In genomic region chr18:28068208-28068607, GRCh38 we compare ENCODE assay signal across 19 cellular contexts.
DNase-seq lines count a peak whose midpoint lies in the region; ATAC-seq, FAIRE-seq and TF ChIP-seq lines count a peak whose summit lies in the region.
"Had no signal": no experiment of that assay in that cellular context is flagged by ENCODE, and none has a peak within 500 bp of the region (broad histone marks: within the 10 kb centered on the region; RNA-seq: fewer than 3 reads in every experiment).

No MANE protein-coding gene starts in this region.

- H3K36me3 Mint-ChIP-seq in neural crest cell (ENCODE audit: low read depth) = peaks cover 7% of the 10 kb centered on the region
- no peaks in the 10 kb centered on the region for H3K36me3 Mint-ChIP-seq in naive thymus-derived CD4-positive, alpha-beta T cell
- no peaks in the 10 kb centered on the region for H3K36me3 Mint-ChIP-seq in activated T-helper 17 cell treated with anti-CD3 and anti-CD28 coated beads, Interleukin-2, amount 50 U/mL, for 72 hours (ENCODE audit: low read depth)
- H3K36me3 Mint-ChIP-seq: CD4-positive, CD25-positive, alpha-beta regulatory T cell had no signal

- CTCF ChIA-PET in naive thymus-derived CD4-positive, alpha-beta T cell (lab: Charles Lee) = no interaction called here

- no peak for DNase-seq in D721Med (ENCODE audit: insufficient read length, low spot score)
- DNase-seq in left lobe of liver (ENCODE audit: low spot score) = no peak
- no peak for DNase-seq in neural crest cell (ENCODE audit: low read depth, low spot score)
- DNase-seq in naive thymus-derived CD4-positive, alpha-beta T cell = no peak
- no peak for DNase-seq in sigmoid colon
- DNase-seq: CD4-positive, CD25-positive, alpha-beta regulatory T cell; NCI-H1048; NCI-H1417; NCI-H1694; NCI-H2029 treated with DMSO at 0.1 percent for 48 hours; NCI-H226; NCI-H510A; NCI-H69; RPMI8226; SHP77 had no signal

- H3K4me1 ChIP-seq in HUES48 (ENCODE audit: control insufficient read depth, insufficient read depth, low read length) = peaks cover 39% of the 10 kb centered on the region
- no peaks in the 10 kb centered on the region for H3K4me1 ChIP-seq in naive thymus-derived CD4-positive, alpha-beta T cell (ENCODE audit: control insufficient read depth in 2 of 2, insufficient read depth in 2 of 2, low read length in 2 of 2)
- no peaks in the 10 kb centered on the region for H3K4me1 ChIP-seq in sigmoid colon

- WGBS in sigmoid colon, 2 donors = 84 to 91% methylated on average over 2 of the region's 2 CpGs

- no peak for TF ChIP-seq CTCF in D721Med (IDR thresholded peaks at IDR 0.05; ENCODE audit: insufficient read depth, missing control alignments)
- no peak for TF ChIP-seq CTCF in neural crest cell (conservative IDR thresholded peaks at IDR 0.05)
- TF ChIP-seq CTCF in sigmoid colon (IDR thresholded peaks at IDR 0.05) = no peak

- TF ChIP-seq EP300 in sigmoid colon (IDR thresholded peaks at IDR 0.05) = no peak

- no peak overlapping the region for H3K27ac Mint-ChIP-seq in neural crest cell (ENCODE audit: unreplicated experiment)
- no peak overlapping the region for H3K27ac Mint-ChIP-seq in naive thymus-derived CD4-positive, alpha-beta T cell
- no peak overlapping the region for H3K27ac Mint-ChIP-seq in activated T-helper 17 cell treated with anti-CD3 and anti-CD28 coated beads, Interleukin-2, amount 50 U/mL, for 72 hours
- H3K27ac Mint-ChIP-seq: CD4-positive, CD25-positive, alpha-beta regulatory T cell had no signal

- H3K27ac ChIP-seq in HUES48 (ENCODE audit: low read depth, low read length) = peak overlapping the region; percentile 15
- no peak overlapping the region for H3K27ac ChIP-seq in naive thymus-derived CD4-positive, alpha-beta T cell (ENCODE audit: low read depth, low read length)
- H3K27ac ChIP-seq in sigmoid colon = no peak overlapping the region
- H3K27ac ChIP-seq: BLaER1 had no signal

- H3K27me3 ChIP-seq in HUES48 (ENCODE audit: control insufficient read depth, insufficient read depth, low read length) = no peaks in the 10 kb centered on the region
- H3K27me3 ChIP-seq in naive thymus-derived CD4-positive, alpha-beta T cell (ENCODE audit: control insufficient read depth in 2 of 2, insufficient read depth in 2 of 2, low read length in 2 of 2) = no peaks in the 10 kb centered on the region
- H3K27me3 ChIP-seq in sigmoid colon = no peaks in the 10 kb centered on the region
- H3K27me3 ChIP-seq: BLaER1 had no signal

- H3K9me3 ChIP-seq in HUES48 (ENCODE audit: control insufficient read depth, insufficient read depth, low read length) = no peaks in the 10 kb centered on the region
- peaks cover 0 to 3% (median 0%) of the 10 kb centered on the region in 3 experiments for H3K9me3 ChIP-seq in naive thymus-derived CD4-positive, alpha-beta T cell (ENCODE audit: control insufficient read depth in 2 of 3, low read length in 3 of 3)
- no peaks in the 10 kb centered on the region for H3K9me3 ChIP-seq in sigmoid colon
- H3K9me3 ChIP-seq: BLaER1 had no signal

- H3K4me3 ChIP-seq in HUES48 (ENCODE audit: low read depth, low read length) (no peak overlapping the region), sigmoid colon (no peak overlapping the region)
- H3K4me3 ChIP-seq in naive thymus-derived CD4-positive, alpha-beta T cell (ENCODE audit: low read length) = no peak overlapping the region
- H3K4me3 ChIP-seq: BLaER1 had no signal

- no peak for TF ChIP-seq POLR2A in sigmoid colon (IDR thresholded peaks at IDR 0.05)

- H3K36me3 ChIP-seq in HUES48 (ENCODE audit: control insufficient read depth, insufficient read depth, low read length) (no peaks in the 10 kb centered on the region), sigmoid colon (no peaks in the 10 kb centered on the region)
- no peaks in the 10 kb centered on the region for H3K36me3 ChIP-seq in naive thymus-derived CD4-positive, alpha-beta T cell (ENCODE audit: control insufficient read depth in 2 of 3, insufficient read depth in 3 of 3, low read length in 3 of 3)
- H3K36me3 ChIP-seq: BLaER1 had no signal

- intact Hi-C loops in naive thymus-derived CD4-positive, alpha-beta T cell (cut with micrococcal nuclease) = no loop called here
- intact Hi-C loops in sigmoid colon (cut with DNase I) = no loop called here

- H3K9me3 Mint-ChIP-seq in neural crest cell = peaks cover 5% of the 10 kb centered on the region
- H3K9me3 Mint-ChIP-seq in naive thymus-derived CD4-positive, alpha-beta T cell = peaks cover 0 to 10% (median 5%) of the 10 kb centered on the region in 11 donors
- H3K9me3 Mint-ChIP-seq in activated T-helper 17 cell treated with anti-CD3 and anti-CD28 coated beads, Interleukin-2, amount 50 U/mL, for 72 hours = peaks cover 19% of the 10 kb centered on the region

- H3K4me3 Mint-ChIP-seq in neural crest cell = peak overlapping the region; percentile 8
- H3K4me3 Mint-ChIP-seq in naive thymus-derived CD4-positive, alpha-beta T cell = no peak overlapping the region
- H3K4me3 Mint-ChIP-seq in activated T-helper 17 cell treated with anti-CD3 and anti-CD28 coated beads, Interleukin-2, amount 50 U/mL, for 72 hours = no peak overlapping the region

- POLR2A ChIA-PET in naive thymus-derived CD4-positive, alpha-beta T cell (lab: Charles Lee) = no interaction called here

- H3K27me3 Mint-ChIP-seq in neural crest cell (ENCODE audit: low read depth) = no peaks in the 10 kb centered on the region
- H3K27me3 Mint-ChIP-seq in naive thymus-derived CD4-positive, alpha-beta T cell = no peaks in the 10 kb centered on the region
- H3K27me3 Mint-ChIP-seq in activated T-helper 17 cell treated with anti-CD3 and anti-CD28 coated beads, Interleukin-2, amount 50 U/mL, for 72 hours = no peaks in the 10 kb centered on the region
- H3K27me3 Mint-ChIP-seq: CD4-positive, CD25-positive, alpha-beta regulatory T cell had no signal

- peak; percentile 76 for ATAC-seq in left lobe of liver
- ATAC-seq in naive thymus-derived CD4-positive, alpha-beta T cell = no peak
- ATAC-seq in activated T-helper 17 cell treated with anti-CD3 and anti-CD28 coated beads, Interleukin-2, amount 50 U/mL, for 72 hours (replicated peaks) = no peak

- H3K4me1 Mint-ChIP-seq in neural crest cell = peaks cover 77% of the 10 kb centered on the region
- H3K4me1 Mint-ChIP-seq in naive thymus-derived CD4-positive, alpha-beta T cell = no peaks in the 10 kb centered on the region
- no peaks in the 10 kb centered on the region for H3K4me1 Mint-ChIP-seq in activated T-helper 17 cell treated with anti-CD3 and anti-CD28 coated beads, Interleukin-2, amount 50 U/mL, for 72 hours
- H3K4me1 Mint-ChIP-seq: CD4-positive, CD25-positive, alpha-beta regulatory T cell had no signal

- no peak overlapping the region for H3K9ac ChIP-seq in HUES48 (ENCODE audit: low read depth, low read length)
- H3K9ac ChIP-seq: BLaER1 had no signal

- FAIRE-seq in D721Med (lab: Jason Lieb, UNC) = peak; percentile 48
- FAIRE-seq: A204.1 had no signal
